Comparison of ENCODE assay signal across 8 cellular contexts in the genomic region with DNA sequence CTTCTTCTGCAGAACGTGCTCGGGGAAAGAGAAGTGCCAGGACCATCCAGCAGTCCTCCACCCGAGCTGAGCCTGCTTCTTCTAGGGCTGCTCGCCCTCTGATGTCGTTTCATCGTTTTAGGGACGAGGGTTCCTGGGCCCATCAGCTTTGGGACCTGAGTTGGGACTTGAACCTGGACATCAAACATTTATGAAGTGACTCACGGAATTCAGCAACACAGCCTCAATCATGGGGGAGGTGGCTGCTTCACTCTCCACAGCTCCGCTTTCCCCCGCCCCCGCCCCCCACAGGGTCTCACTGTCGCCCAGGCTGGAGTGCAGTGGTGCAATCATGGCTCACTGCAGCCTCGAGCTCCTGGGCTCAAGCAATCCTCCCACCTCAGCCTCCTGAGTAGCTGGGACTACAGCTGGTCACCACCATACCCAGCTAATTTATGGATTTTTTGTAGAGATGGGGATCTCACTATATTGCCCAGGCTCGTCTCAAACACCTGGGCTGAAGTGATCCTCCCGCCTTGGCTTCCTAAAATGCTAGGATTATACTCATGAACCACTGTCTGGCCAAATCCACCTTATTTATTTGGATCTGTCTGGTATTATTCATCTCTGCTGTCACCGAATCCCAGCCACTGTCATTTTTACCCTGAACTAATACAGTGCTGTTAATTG. TPM values are rescaled to one million over a fixed set of nuclear protein-coding genes. Genes with fewer than 3 reads are reported as not detected.
DNase-seq lines count a peak whose midpoint lies in the region; TF ChIP-seq lines count a peak whose summit lies in the region.

No MANE protein-coding gene starts in this region.

- H3K4me3 Mint-ChIP-seq in neural progenitor cell, result peak overlapping the region; percentile 94

- peaks cover 39% of the 10 kb centered on the region for H3K79me2 ChIP-seq in neural progenitor cell (ENCODE audit: low read depth)

- H3K36me3 ChIP-seq in neural progenitor cell, result no peaks in the 10 kb centered on the region

- no peak overlapping the region for H3K27ac ChIP-seq in neural progenitor cell

- no peak overlapping the region for H3K27ac Mint-ChIP-seq in neural progenitor cell

- in situ Hi-C loops in SK-MEL-5 (cut with HindIII; ENCODE audit: low pct_unique_long_range_greater_than_20kb, low sequenced_read_pairs), result no loop called here

- H3K4me2 ChIP-seq in neural progenitor cell, result peak overlapping the region; percentile 93

- peak overlapping the region; percentile 92 for H2AFZ ChIP-seq in neural progenitor cell (replicated peaks)

- H3K9me3 Mint-ChIP-seq in neural progenitor cell, result no peaks in the 10 kb centered on the region

- TF ChIP-seq CTCF in epithelial cell of esophagus (IDR thresholded peaks at IDR 0.05; ENCODE audit: insufficient read depth, low read depth, low read length, missing control alignments) (no peak), neural progenitor cell (IDR thresholded peaks at IDR 0.05) (no peak)

- no peaks in the 10 kb centered on the region for H3K9me3 ChIP-seq in neural progenitor cell (ENCODE audit: low read depth)

- peaks cover 24% of the 10 kb centered on the region for H3K4me1 Mint-ChIP-seq in neural progenitor cell

- H4K20me1 ChIP-seq in neural progenitor cell (ENCODE audit: low read depth), result peaks cover 32% of the 10 kb centered on the region

- H3F3A ChIP-seq in neural progenitor cell (ENCODE audit: low read depth), result peaks cover 6% of the 10 kb centered on the region

- peak; percentile 20 to 25 for DNase-seq in stimulated activated CD4-positive, alpha-beta T cell treated with anti-CD3 and anti-CD28 coated beads, Interleukin-2, amount 100 ng/mL, for 24 hours
- no peak for DNase-seq in stimulated activated CD4-positive, alpha-beta T cell treated with anti-CD3 and anti-CD28 coated beads, Interleukin-12 subunit alpha, Interleukin-12 subunit beta, amount 100 ng/mL, for 4 hours
- peak; percentile 26 for DNase-seq in SK-MEL-5 (ENCODE audit: low read depth, low spot score)
- DNase-seq in epithelial cell of esophagus (ENCODE audit: low read depth), result no peak
- peak; percentile 33 for DNase-seq in neural progenitor cell (ENCODE audit: low spot score)
- no peak for DNase-seq in NCI-H446 treated with DMSO at 0.1 percent for 48 hours (lab: John Stamatoyannopoulos, UW)
- DNase-seq in NCI-H524 (lab: John Stamatoyannopoulos, UW), result no peak
- DNase-seq in NCI-H187 (lab: John Stamatoyannopoulos, UW), result no peak

- peaks cover 5% of the 10 kb centered on the region for H3K27me3 Mint-ChIP-seq in neural progenitor cell (ENCODE audit: insufficient read depth, low read depth)

- no peak overlapping the region for H3K9ac ChIP-seq in neural progenitor cell

- H3K27me3 ChIP-seq in neural progenitor cell, result no peaks in the 10 kb centered on the region

- peaks cover 6% of the 10 kb centered on the region for H3K36me3 Mint-ChIP-seq in neural progenitor cell

- peak overlapping the region; percentile 75 for H3K4me3 ChIP-seq in epithelial cell of esophagus (ENCODE audit: low read length)
- H3K4me3 ChIP-seq in neural progenitor cell, result peak overlapping the region; percentile 86

- H3K4me1 ChIP-seq in neural progenitor cell, result peaks cover 4% of the 10 kb centered on the region

RNA-seq across cellular contexts. Expression of a gene that starts 0.7 kb away (rescaled TPM):
- 14.2 and 24.4 TPM in 2 replicates for total RNA-seq in SK-MEL-5 (2014; rRNA removed; shearing (Covaris generic))
- 66.9 and 77.4 TPM in 2 replicates for polyA plus RNA-seq in SK-MEL-5 (2015; cell fraction: cytosol; rRNA removed)
- 35.4 and 37.2 TPM in 2 replicates for polyA plus RNA-seq in SK-MEL-5 (2015; cell fraction: nucleus; rRNA removed)
- 19.4 and 44.5 TPM in 2 replicates for total RNA-seq in neural progenitor cell (ENCODE audit: low replicate concordance)

RNA-seq across cellular contexts. Expression of a gene that starts 16.0 kb away (rescaled TPM):
- total RNA-seq in SK-MEL-5 (2014; rRNA removed; shearing (Covaris generic)), result 70.2 and 93.5 TPM in 2 replicates
- 40.0 and 62.0 TPM in 2 replicates for polyA plus RNA-seq in SK-MEL-5 (2015; cell fraction: cytosol; rRNA removed)
- 60.3 and 84.5 TPM in 2 replicates for polyA plus RNA-seq in SK-MEL-5 (2015; cell fraction: nucleus; rRNA removed)
- 77.7 and 106 TPM in 2 replicates for total RNA-seq in neural progenitor cell (ENCODE audit: low replicate concordance)

RNA-seq across cellular contexts. Expression of a gene that starts 30.9 kb away (rescaled TPM):
- 47.2 and 47.6 TPM in 2 replicates for total RNA-seq in SK-MEL-5 (2014; rRNA removed; shearing (Covaris generic))
- polyA plus RNA-seq in SK-MEL-5 (2015; cell fraction: cytosol; rRNA removed), result 48.9 and 54.8 TPM in 2 replicates
- polyA plus RNA-seq in SK-MEL-5 (2015; cell fraction: nucleus; rRNA removed), result 770 and 948 TPM in 2 replicates
- 22.7 and 37.4 TPM in 2 replicates for total RNA-seq in neural progenitor cell (ENCODE audit: low replicate concordance)

RNA-seq across cellular contexts. Expression of a gene that starts 32.8 kb away (rescaled TPM):
- total RNA-seq in SK-MEL-5 (2014; rRNA removed; shearing (Covaris generic)), result 38.4 and 41.2 TPM in 2 replicates
- 29.4 and 44.2 TPM in 2 replicates for polyA plus RNA-seq in SK-MEL-5 (2015; cell fraction: cytosol; rRNA removed)
- polyA plus RNA-seq in SK-MEL-5 (2015; cell fraction: nucleus; rRNA removed), result 143 and 182 TPM in 2 replicates
- total RNA-seq in neural progenitor cell (ENCODE audit: low replicate concordance), result 120 and 124 TPM in 2 replicates

RNA-seq across cellular contexts. Expression of a gene that starts 47.5 kb away (rescaled TPM):
- total RNA-seq in SK-MEL-5 (2014; rRNA removed; shearing (Covaris generic)), result not detected in 2 replicates
- not detected in 2 replicates for polyA plus RNA-seq in SK-MEL-5 (2015; cell fraction: cytosol; rRNA removed)
- polyA plus RNA-seq in SK-MEL-5 (2015; cell fraction: nucleus; rRNA removed), result 0.69 and 0.92 TPM in 2 replicates
- not detected in 2 replicates for total RNA-seq in neural progenitor cell (ENCODE audit: low replicate concordance)

Comparison
In these comparisons a context has a peak if more than half of its experiments do, and no peak if none do; other contexts are left out.
1. DNase-seq: peak in stimulated activated CD4-positive, alpha-beta T cell treated with anti-CD3 and anti-CD28 coated beads, Interleukin-2, amount 100 ng/mL, for 24 hours (2 of 2), SK-MEL-5 (single experiment) and neural progenitor cell (single experiment); none in stimulated activated CD4-positive, alpha-beta T cell treated with anti-CD3 and anti-CD28 coated beads, Interleukin-12 subunit alpha, Interleukin-12 subunit beta, amount 100 ng/mL, for 4 hours (single experiment), epithelial cell of esophagus (single experiment), NCI-H446 treated with DMSO at 0.1 percent for 48 hours (single experiment), NCI-H524 (0 of 2) and NCI-H187 (0 of 2).